Comparison of ENCODE assay signal across 10 cellular contexts in the genomic region with DNA sequence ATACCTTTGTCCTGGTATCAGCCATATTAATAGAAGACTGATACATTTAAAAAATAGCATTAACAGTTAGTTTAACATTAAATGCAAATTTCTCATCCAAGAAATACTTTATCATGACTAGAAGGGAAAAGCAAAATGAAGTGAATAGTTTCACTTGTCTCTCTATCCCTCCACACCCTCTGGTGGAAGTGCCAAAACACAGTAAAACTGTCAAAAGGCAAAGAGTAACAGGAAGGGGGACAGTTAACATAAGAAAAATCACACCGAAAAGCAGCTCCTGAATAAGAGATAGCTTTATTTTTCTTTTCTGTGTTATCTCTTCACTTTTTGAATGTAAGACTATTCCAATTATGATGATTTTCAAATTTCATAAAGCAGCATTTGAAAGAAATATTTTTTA.
A peak's percentile ranks its signal among the peaks of the same experiment; 100 is the strongest.
DNase-seq lines count a peak whose midpoint lies in the region; ATAC-seq, FAIRE-seq and TF ChIP-seq lines count a peak whose summit lies in the region.
"Had no signal": no experiment of that assay in that cellular context is flagged by ENCODE, and none has a peak within 500 bp of the region (broad histone marks: within the 10 kb centered on the region; RNA-seq: fewer than 3 reads in every experiment).

No MANE protein-coding gene starts in this region.

- POLR2A ChIA-PET in HCT116 (lab: Charles Lee) (no interaction called here), GM12878 (lab: Charles Lee) (interaction anchor here (1.2 kb wide), 1 partner anchor 17 kb away, joined by 4 read pairs; no protein-coding TSS in a partner anchor)
- POLR2A ChIA-PET in naive thymus-derived CD4-positive, alpha-beta T cell (lab: Charles Lee): interaction anchor here (0.7 to 1.7 kb wide), 5 partner anchors 25 to 284 kb away, joined by 3 to 7 read pairs (median 3); no protein-coding TSS in a partner anchor

- no peak for TF ChIP-seq EP300 in GM12878 (IDR thresholded peaks at IDR 0.05; ENCODE audit: borderline replicate concordance in 1 of 2, control insufficient read depth in 1 of 2, low read depth in 2 of 2, low read length in 2 of 2)
- TF ChIP-seq EP300 in gastroesophageal sphincter (IDR thresholded peaks at IDR 0.05): no peak

- H3K9me3 ChIP-seq in HCT116 (ENCODE audit: control insufficient read depth in 1 of 2, insufficient read depth in 1 of 2, low read depth in 1 of 2, low read length in 2 of 2) (no peaks in the 10 kb centered on the region), GM12878 (replicated peaks; ENCODE audit: control insufficient read depth, insufficient read depth, low read length) (no peaks in the 10 kb centered on the region), gastroesophageal sphincter (no peaks in the 10 kb centered on the region)
- no peaks in the 10 kb centered on the region for H3K9me3 ChIP-seq in naive thymus-derived CD4-positive, alpha-beta T cell (ENCODE audit: control insufficient read depth in 2 of 3, low read length in 3 of 3)

- no peaks in the 10 kb centered on the region for H3K27me3 Mint-ChIP-seq in naive thymus-derived CD4-positive, alpha-beta T cell

- H3K27ac ChIP-seq in HCT116 (ENCODE audit: low read depth, low read length) (no peak overlapping the region), GM12878 (ENCODE audit: control insufficient read depth, insufficient read depth) (no peak overlapping the region), gastroesophageal sphincter (no peak overlapping the region)
- no peak overlapping the region for H3K27ac ChIP-seq in naive thymus-derived CD4-positive, alpha-beta T cell (ENCODE audit: low read depth, low read length)

- H3K4me2 ChIP-seq in HCT116 (ENCODE audit: low read length): no peak overlapping the region
- no peak overlapping the region for H3K4me2 ChIP-seq in GM12878 (ENCODE audit: control insufficient read depth, insufficient read depth)

- intact Hi-C loops in HCT116 (cut with micrococcal nuclease): no loop called here
- intact Hi-C loops in GM12878 (cut with micrococcal nuclease; ENCODE audit: unreplicated experiment): loop anchor here (1.0 to 5.0 kb wide), 2 partner anchors 44 to 301 kb away; no protein-coding TSS in a partner anchor
- intact Hi-C loops in naive thymus-derived CD4-positive, alpha-beta T cell (cut with micrococcal nuclease): loop anchor here in 1 of 2 donors (1.0 to 5.0 kb wide), 6 partner anchors 20 to 587 kb away; a partner anchor contains a TSS

- FAIRE-seq in GM12878 (lab: Jason Lieb, UNC): no peak

- H3K27ac Mint-ChIP-seq in naive thymus-derived CD4-positive, alpha-beta T cell: peak overlapping the region in 1 of 9 donors; percentile 10

- H2AFZ ChIP-seq in HCT116 (ENCODE audit: low read depth, low read length, poor library complexity, severe bottlenecking) (no peak overlapping the region), GM12878 (ENCODE audit: control insufficient read depth, low read depth, low read length) (no peak overlapping the region)

- H3K4me1 ChIP-seq in HCT116 (ENCODE audit: control insufficient read depth in 1 of 2, insufficient read depth in 2 of 2, low read length in 2 of 2) (peaks cover 10 to 15% of the 10 kb centered on the region in 2 experiments), GM12878 (ENCODE audit: control insufficient read depth, insufficient read depth, low read length) (no peaks in the 10 kb centered on the region; the same call in 1 of the 2 replicates), gastroesophageal sphincter (peaks cover 0 to 33% (median 0%) of the 10 kb centered on the region in 3 donors)
- peaks cover 0 to 8% of the 10 kb centered on the region in 2 donors for H3K4me1 ChIP-seq in naive thymus-derived CD4-positive, alpha-beta T cell (ENCODE audit: control insufficient read depth in 2 of 2, insufficient read depth in 2 of 2, low read length in 2 of 2)

- SMC1A ChIA-PET in GM12878 (lab: Charles Lee; ENCODE audit: uncharacterized antibody, unreplicated experiment): interaction anchor here (0.7 to 2.4 kb wide), 20 partner anchors 9 to 461 kb away, joined by 3 to 12 read pairs (median 4); no protein-coding TSS in a partner anchor

- H4K20me1 ChIP-seq in HCT116 (ENCODE audit: insufficient read depth) (no peaks in the 10 kb centered on the region), GM12878 (ENCODE audit: control insufficient read depth, insufficient read depth) (no peaks in the 10 kb centered on the region)

- no peak overlapping the region for H3K4me3 Mint-ChIP-seq in naive thymus-derived CD4-positive, alpha-beta T cell

- RAD21 ChIA-PET in HCT116 (lab: Charles Lee; ENCODE audit: low non-redundant PET in 1 of 2, low total read pairs in 2 of 2, uncharacterized antibody in 2 of 2, unreplicated experiment in 2 of 2) (no interaction called here), GM12878 (lab: Charles Lee; ENCODE audit: unreplicated experiment) (interaction anchor here (0.6 to 2.3 kb wide), 15 partner anchors 12 to 874 kb away, joined by 3 to 20 read pairs (median 3); no protein-coding TSS in a partner anchor)

- H3K36me3 ChIP-seq in HCT116 (ENCODE audit: control insufficient read depth in 1 of 2, insufficient read depth in 2 of 2, low read length in 2 of 2) (no peaks in the 10 kb centered on the region), GM12878 (ENCODE audit: control insufficient read depth in 2 of 2, insufficient read depth in 2 of 2, low read length in 1 of 2) (peaks cover 0 to 16% of the 10 kb centered on the region in 2 experiments; a peak in 2 of 4 replicates), gastroesophageal sphincter (peaks cover 0 to 6% of the 10 kb centered on the region in 2 donors)
- H3K36me3 ChIP-seq in naive thymus-derived CD4-positive, alpha-beta T cell (ENCODE audit: control insufficient read depth in 2 of 3, insufficient read depth in 3 of 3, low read length in 3 of 3): peaks cover 0 to 7% (median 0%) of the 10 kb centered on the region in 3 experiments

- TF ChIP-seq POLR2A in HCT116 (IDR thresholded peaks at IDR 0.05; ENCODE audit: borderline replicate concordance, extremely low read depth, insufficient read depth, insufficient read length): no peak
- no peak for TF ChIP-seq POLR2A in GM12878 (IDR thresholded peaks at IDR 0.05; ENCODE audit: low read depth, low read length)
- TF ChIP-seq POLR2A in gastroesophageal sphincter (IDR thresholded peaks at IDR 0.05): no peak

- DNase-seq in NCI-H1417 (lab: John Stamatoyannopoulos, UW) (peak in 2 of 3 experiments; percentile 15 to 61), NCI-H1417 treated with DMSO at 0.1 percent for 48 hours (lab: John Stamatoyannopoulos, UW) (no peak), HCT116 (ENCODE audit: low read depth, low spot score) (no peak), GM12878 (ENCODE audit: low read depth, low spot score) (no peak), mucosa of gallbladder (ENCODE audit: low spot score) (no peak), RPMI8226 (no peak)
- DNase-seq in naive thymus-derived CD4-positive, alpha-beta T cell: peak in 6 of 9 donors; percentile 4 to 48 (median 36)
- DNase-seq: NCI-H1436 treated with DMSO at 0.1 percent for 48 hours, trophoblast cell had no signal

- WGBS in GM12878 (ENCODE audit: insufficient coverage, insufficient replicate concordance, low lambda C conversion rate, missing lambda C conversion rate): 97% methylated on average over 1 of the region's 1 CpG
- WGBS in gastroesophageal sphincter (ENCODE audit: low coverage in 1 of 2), 2 donors: 60 to 71% methylated on average over 1 of the region's 1 CpG

- no peaks in the 10 kb centered on the region for H3K9me3 Mint-ChIP-seq in naive thymus-derived CD4-positive, alpha-beta T cell

- peak; percentile 52; the same call in 1 of the 2 replicates for TF ChIP-seq RAD21 in HCT116 (IDR thresholded peaks at IDR 0.05; ENCODE audit: low read depth)
- TF ChIP-seq RAD21 in GM12878 (IDR thresholded peaks at IDR 0.05; ENCODE audit: insufficient read depth, low read depth, low read length): peak; percentile 54

- H3K4me3 ChIP-seq in HCT116 (replicated peaks in 1 of 2; ENCODE audit: low read depth in 1 of 2, low read length in 2 of 2) (no peak overlapping the region), GM12878 (no peak overlapping the region; the same call in 1 of the 2 replicates), gastroesophageal sphincter (no peak overlapping the region)
- H3K4me3 ChIP-seq in naive thymus-derived CD4-positive, alpha-beta T cell (ENCODE audit: low read length): no peak overlapping the region

- H3K79me2 ChIP-seq in HCT116 (ENCODE audit: insufficient read depth, low read length) (peaks cover 23% of the 10 kb centered on the region), GM12878 (ENCODE audit: control insufficient read depth, insufficient read depth, low read length) (peaks cover 33% of the 10 kb centered on the region)

- H3K36me3 Mint-ChIP-seq in naive thymus-derived CD4-positive, alpha-beta T cell: peaks cover 4 to 23% (median 18%) of the 10 kb centered on the region in 5 donors

- H3K9ac ChIP-seq in HCT116 (ENCODE audit: low read length): no peak overlapping the region
- H3K9ac ChIP-seq in GM12878 (ENCODE audit: control insufficient read depth, insufficient read depth, low read length): no peak overlapping the region

- no peaks in the 10 kb centered on the region for H3K9me2 ChIP-seq in HCT116 (ENCODE audit: insufficient read depth)

- TF ChIP-seq CTCF in HCT116 (IDR thresholded peaks at IDR 0.05 in 2 of 3, conservative IDR thresholded peaks at IDR 0.05 in 1 of 3; ENCODE audit: borderline replicate concordance in 1 of 3, insufficient read depth in 1 of 3, low read depth in 2 of 3, low read length in 2 of 3): peak in 2 of 3 experiments; percentile 12 to 17; a peak in 3 of 6 replicates
- peak in 2 of 3 experiments; percentile 21 to 55; a peak in 4 of 6 replicates for TF ChIP-seq CTCF in GM12878 (IDR thresholded peaks at IDR 0.05 in 2 of 3, conservative IDR thresholded peaks at IDR 0.05 in 1 of 3; ENCODE audit: control insufficient read depth in 2 of 3, extremely low read depth in 1 of 3, insufficient read depth in 1 of 3, low read depth in 3 of 3, low read length in 3 of 3)
- TF ChIP-seq CTCF in gastroesophageal sphincter (IDR thresholded peaks at IDR 0.05): peak in 2 of 4 experiments; percentile 7 to 17

- CTCF ChIA-PET in HCT116 (lab: Charles Lee): interaction anchor here (1.1 kb wide), 2 partner anchors 9 to 547 kb away, joined by 3 read pairs; no protein-coding TSS in a partner anchor
- CTCF ChIA-PET in GM12878 (lab: Yijun Ruan, JAX): interaction anchor here (0.7 to 2.5 kb wide), 20 partner anchors 9 to 647 kb away, joined by 3 to 15 read pairs (median 4); a partner anchor contains a TSS
- CTCF ChIA-PET in naive thymus-derived CD4-positive, alpha-beta T cell (lab: Charles Lee): interaction anchor here (0.6 to 1.9 kb wide), 14 partner anchors 26 to 605 kb away, joined by 3 to 11 read pairs (median 4); no protein-coding TSS in a partner anchor

- H3K27me3 ChIP-seq in HCT116 (ENCODE audit: insufficient read depth, low read length): no peaks in the 10 kb centered on the region
- H3K27me3 ChIP-seq in GM12878 (replicated peaks in 1 of 2; ENCODE audit: control insufficient read depth in 2 of 2, insufficient read depth in 2 of 2, low read length in 1 of 2): no peaks in the 10 kb centered on the region
- no peaks in the 10 kb centered on the region for H3K27me3 ChIP-seq in naive thymus-derived CD4-positive, alpha-beta T cell (ENCODE audit: control insufficient read depth in 2 of 2, insufficient read depth in 2 of 2, low read length in 2 of 2)
- no peaks in the 10 kb centered on the region for H3K27me3 ChIP-seq in gastroesophageal sphincter

- H3K4me1 Mint-ChIP-seq in naive thymus-derived CD4-positive, alpha-beta T cell: peaks cover 8 to 30% (median 18%) of the 10 kb centered on the region in 7 donors

- in situ Hi-C loops in GM12878 (cut with MboI): no loop called here

- ATAC-seq in HCT116 (no peak), GM12878 (peak; percentile 46), gastroesophageal sphincter (no peak)
- no peak for ATAC-seq in naive thymus-derived CD4-positive, alpha-beta T cell

- BruUV-seq in HCT116 (replicated peaks; lab: Mats Ljungman, UMichigan): no TSS peak
- BruUV-seq in GM12878 (replicated peaks; lab: Mats Ljungman, UMichigan): no TSS peak

Comparison
In these comparisons a context has a peak if more than half of its experiments do, and no peak if none do; other contexts are left out.
1. DNase-seq: peak in NCI-H1417 (2 of 3) and naive thymus-derived CD4-positive, alpha-beta T cell (6 of 9); none in NCI-H1417 treated with DMSO at 0.1 percent for 48 hours (single experiment), HCT116 (single experiment), GM12878 (single experiment), mucosa of gallbladder (single experiment) and RPMI8226 (single experiment).